ENCODE assay signal across 20 cellular contexts in genomic region chr1:228190778-228191177, GRCh38. TPM values are rescaled to one million over a fixed set of nuclear protein-coding genes. Genes with fewer than 3 reads are reported as not detected.
A peak's percentile ranks its signal among the peaks of the same experiment; 100 is the strongest.
DNase-seq lines count a peak whose midpoint lies in the region; ATAC-seq, FAIRE-seq and TF ChIP-seq lines count a peak whose summit lies in the region.
"Had no signal": no experiment of that assay in that cellular context is flagged by ENCODE, and none has a peak within 500 bp of the region (broad histone marks: within the 10 kb centered on the region; RNA-seq: fewer than 3 reads in every experiment).

No MANE protein-coding gene starts in this region.

- no peaks in the 10 kb centered on the region for H3K27me3 ChIP-seq in astrocyte (ENCODE audit: insufficient read depth, low read length)
- H3K27me3 ChIP-seq in psoas muscle (ENCODE audit: insufficient read depth in 3 of 3, low read length in 2 of 3) = no peaks in the 10 kb centered on the region
- no peaks in the 10 kb centered on the region for H3K27me3 ChIP-seq in upper lobe of left lung
- H3K27me3 ChIP-seq: BLaER1 had no signal

- H3K27me3 Mint-ChIP-seq in astrocyte (ENCODE audit: low read depth, unreplicated experiment) = peaks cover 7% of the 10 kb centered on the region
- H3K27me3 Mint-ChIP-seq: CD4-positive, alpha-beta memory T cell had no signal

- DNase-seq in activated CD4-positive, CD25-positive, alpha-beta regulatory T cell treated with anti-CD3 and anti-CD28 coated beads, Interleukin-2, amount 50 U/mL, for 72 hours = peak; percentile 1
- DNase-seq in activated CD4-positive, CD25-positive, alpha-beta regulatory T cell (lab: John Stamatoyannopoulos, UW) = no peak
- DNase-seq in astrocyte (ENCODE audit: low read depth) (no peak), psoas muscle (no peak), upper lobe of left lung (no peak)
- DNase-seq: CD4-positive, alpha-beta memory T cell; DMS153; DMS79; GDM1; GOT3; H7 had no signal

- TF ChIP-seq CTCF in astrocyte (IDR thresholded peaks at IDR 0.05; ENCODE audit: insufficient read depth, low read depth, low read length) (no peak), psoas muscle (IDR thresholded peaks at IDR 0.05) (no peak), upper lobe of left lung (IDR thresholded peaks at IDR 0.05) (no peak)

- no peaks in the 10 kb centered on the region for H3K9me3 ChIP-seq in astrocyte (ENCODE audit: insufficient read depth, low read depth, low read length)
- H3K9me3 ChIP-seq in psoas muscle = no peaks in the 10 kb centered on the region
- no peaks in the 10 kb centered on the region for H3K9me3 ChIP-seq in upper lobe of left lung
- H3K9me3 ChIP-seq: BLaER1 had no signal

- H4K20me1 ChIP-seq in astrocyte (ENCODE audit: insufficient read depth, low read length) = no peaks in the 10 kb centered on the region
- H4K20me1 ChIP-seq: BLaER1 had no signal

- H3K4me1 ChIP-seq in astrocyte (ENCODE audit: insufficient read depth, low read length) = no peaks in the 10 kb centered on the region
- H3K4me1 ChIP-seq in psoas muscle = peaks cover 23% of the 10 kb centered on the region
- peaks cover 0 to 15% (median 6%) of the 10 kb centered on the region in 4 donors for H3K4me1 ChIP-seq in upper lobe of left lung
- H3K4me1 ChIP-seq: A549, BLaER1 had no signal

- no peak overlapping the region for H3K27ac ChIP-seq in astrocyte (ENCODE audit: low read depth, low read length)
- H3K27ac ChIP-seq in psoas muscle = peak overlapping the region; percentile 91
- peak overlapping the region in 3 of 4 donors; percentile 47 to 82 (median 72) for H3K27ac ChIP-seq in upper lobe of left lung
- H3K27ac ChIP-seq: 22Rv1, A549, BLaER1 had no signal

- H3K9ac ChIP-seq in astrocyte (ENCODE audit: low read length) = no peak overlapping the region
- H3K9ac ChIP-seq: BLaER1 had no signal

- no peak overlapping the region for H3K4me3 ChIP-seq in astrocyte (ENCODE audit: insufficient read depth, low read depth, low read length)
- H3K4me3 ChIP-seq in psoas muscle = no peak overlapping the region
- no peak overlapping the region for H3K4me3 ChIP-seq in upper lobe of left lung
- H3K4me3 ChIP-seq: A549, BLaER1 had no signal

- H2AFZ ChIP-seq in astrocyte (ENCODE audit: low read depth, low read length) = no peak overlapping the region

- H3K36me3 ChIP-seq in astrocyte (ENCODE audit: insufficient read depth, low read length) (no peaks in the 10 kb centered on the region), psoas muscle (ENCODE audit: insufficient read depth in 1 of 2, low read depth in 1 of 2) (no peaks in the 10 kb centered on the region), upper lobe of left lung (no peaks in the 10 kb centered on the region)
- H3K36me3 ChIP-seq: BLaER1 had no signal

- no peak overlapping the region for H3K4me2 ChIP-seq in astrocyte (ENCODE audit: low read length)
- H3K4me2 ChIP-seq: A549, BLaER1 had no signal

- 90 to 95% (median 93%) methylated on average over 5 of the region's 5 CpGs for WGBS in psoas muscle, 3 donors
- WGBS in upper lobe of left lung, 2 donors = 91 to 96% methylated on average over 5 of the region's 5 CpGs

- TF ChIP-seq EP300 in upper lobe of left lung (IDR thresholded peaks at IDR 0.05) = no peak

- no peaks in the 10 kb centered on the region for H3K79me2 ChIP-seq in astrocyte (ENCODE audit: insufficient read depth, low read length)

- no peaks in the 10 kb centered on the region for H3K4me1 Mint-ChIP-seq in astrocyte (ENCODE audit: low read depth, unreplicated experiment)
- H3K4me1 Mint-ChIP-seq: CD14-positive monocyte had no signal

- intact Hi-C loops in psoas muscle (cut with DNase I) = no loop called here

- H3K27ac Mint-ChIP-seq in astrocyte (ENCODE audit: unreplicated experiment) = no peak overlapping the region

- ATAC-seq in psoas muscle (no peak), upper lobe of left lung (ENCODE audit: low FRiP score in 2 of 2) (no peak), HG02678 (IDR thresholded peaks at IDR 0.05; ENCODE audit: unreplicated experiment) (no peak), GM19452 (IDR thresholded peaks at IDR 0.05; ENCODE audit: unreplicated experiment) (no peak)
- ATAC-seq: HCT116 had no signal

- peaks cover 6% of the 10 kb centered on the region for H3K9me3 Mint-ChIP-seq in astrocyte (ENCODE audit: unreplicated experiment)

- no peak for FAIRE-seq in astrocyte (lab: Jason Lieb, UNC)
- FAIRE-seq: A549, GM12892, GM18507 had no signal

- peaks cover 4% of the 10 kb centered on the region for H3K36me3 Mint-ChIP-seq in astrocyte (ENCODE audit: low read depth, unreplicated experiment)
- H3K36me3 Mint-ChIP-seq: CD14-positive monocyte had no signal

- no peak for TF ChIP-seq POLR2A in upper lobe of left lung (IDR thresholded peaks at IDR 0.05)

- H3K4me3 Mint-ChIP-seq in astrocyte (ENCODE audit: unreplicated experiment) = peak overlapping the region; percentile 57
- H3K4me3 Mint-ChIP-seq: CD14-positive monocyte; CD4-positive, alpha-beta memory T cell had no signal

RNA-seq across cellular contexts. Expression of gene OBSCN, which starts 17.1 kb away (rescaled TPM):
- total RNA-seq in astrocyte (11.1 and 17.5 TPM in 2 replicates), psoas muscle (1,000 to 10,000 TPM; 1,061 to 1,869 (median 1,568) TPM), upper lobe of left lung (100 to 1,000 TPM in 1 of 6 donors, 10 to 100 TPM in 5; 15.7 to 160 (median 47.0) TPM)
- polyA plus RNA-seq in psoas muscle = 100 to 1,000 TPM; 397 to 658 (median 442) TPM

RNA-seq across cellular contexts. Expression of gene IBA57, which starts 25.2 kb away (rescaled TPM):
- total RNA-seq in astrocyte = 3.8 and 4.9 TPM in 2 replicates
- 10 to 100 TPM; 11.3 to 26.2 (median 17.8) TPM for total RNA-seq in psoas muscle
- 10 to 100 TPM in 2 of 3 donors, 1 to 10 TPM in 1; 7.7 to 16.0 (median 11.5) TPM for polyA plus RNA-seq in psoas muscle
- 10 to 100 TPM in 4 of 6 donors, 1 to 10 TPM in 2; 6.1 to 19.3 (median 13.9) TPM for total RNA-seq in upper lobe of left lung

RNA-seq across cellular contexts. Expression of gene GJC2, which starts 41.0 kb away (rescaled TPM):
- total RNA-seq in astrocyte (1.1 and 1.4 TPM in 2 replicates), psoas muscle (under 1 TPM; 0.37 to 0.92 (median 0.52) TPM), upper lobe of left lung (1 to 10 TPM; 1.4 to 8.7 (median 2.0) TPM)
- under 1 TPM; 0.19 to 0.40 (median 0.20) TPM for polyA plus RNA-seq in psoas muscle
- polyA plus RNA-seq: CD14-positive monocyte; CD4-positive, alpha-beta memory T cell had no signal

RNA-seq across cellular contexts. Expression of gene GUK1, which starts 50.7 kb away (rescaled TPM):
- total RNA-seq in astrocyte (214 and 217 TPM in 2 replicates), psoas muscle (100 to 1,000 TPM in 1 of 4 donors, 10 to 100 TPM in 3; 90.2 to 122 (median 92.8) TPM), upper lobe of left lung (100 to 1,000 TPM; 198 to 385 (median 269) TPM)
- 100 to 1,000 TPM; 161 to 271 (median 166) TPM for polyA plus RNA-seq in psoas muscle

Comparison
In these comparisons a context has a peak if more than half of its experiments do, and no peak if none do; other contexts are left out.
1. RNA of gene OBSCN, which starts 17.1 kb away (total RNA-seq): 1,061 to 1,869 TPM in psoas muscle; 15.7 to 160 TPM in upper lobe of left lung and 11.1 to 17.5 TPM in astrocyte; every median in the first group is over 4 times any median in the second.